ENCODE assay signal across 8 cellular contexts in genomic region chrX:106611323-106611681, GRCh38.
DNase-seq lines count a peak whose midpoint lies in the region; ATAC-seq, FAIRE-seq and TF ChIP-seq lines count a peak whose summit lies in the region.

No MANE protein-coding gene starts in this region.

- H3K4me3 Mint-ChIP-seq in T-helper 1 cell treated with Interleukin-12 subunit alpha and Interleukin-12 subunit beta and Interleukin-4 antibody, amounts not matched to agents 30 μg/mL and 1 μg/mL, for 36 hours = peak overlapping the region; percentile 90
- peak overlapping the region; percentile 88 to 94 (median 91) for H3K4me3 Mint-ChIP-seq in nephron

- H3K4me1 Mint-ChIP-seq in T-helper 1 cell treated with Interleukin-12 subunit alpha and Interleukin-12 subunit beta and Interleukin-4 antibody, amounts not matched to agents 30 μg/mL and 1 μg/mL, for 36 hours (ENCODE audit: low read depth) = peaks cover 17% of the 10 kb centered on the region
- H3K4me1 Mint-ChIP-seq in nephron = peaks cover 5% of the 10 kb centered on the region

- H3K27ac Mint-ChIP-seq in T-helper 1 cell treated with Interleukin-12 subunit alpha and Interleukin-12 subunit beta and Interleukin-4 antibody, amounts not matched to agents 30 μg/mL and 1 μg/mL, for 36 hours = peak overlapping the region; percentile 88
- peak overlapping the region in 1 of 3 experiments; percentile 49 for H3K27ac Mint-ChIP-seq in nephron

- DNase-seq in T-helper 1 cell (no peak), DMS153 (lab: John Stamatoyannopoulos, UW) (no peak)

- peak; percentile 74 for FAIRE-seq in colon (lab: Jason Lieb, UNC)

- no peaks in the 10 kb centered on the region for H3K9me3 Mint-ChIP-seq in T-helper 1 cell treated with Interleukin-12 subunit alpha and Interleukin-12 subunit beta and Interleukin-4 antibody, amounts not matched to agents 30 μg/mL and 1 μg/mL, for 36 hours
- H3K9me3 Mint-ChIP-seq in nephron = no peaks in the 10 kb centered on the region

- no peaks in the 10 kb centered on the region for H3K27me3 Mint-ChIP-seq in T-helper 1 cell treated with Interleukin-12 subunit alpha and Interleukin-12 subunit beta and Interleukin-4 antibody, amounts not matched to agents 30 μg/mL and 1 μg/mL, for 36 hours (ENCODE audit: low read depth)
- H3K27me3 Mint-ChIP-seq in nephron (ENCODE audit: low read depth) = peaks cover 29% of the 10 kb centered on the region

- peak; percentile 7 for ATAC-seq in HG03439 (IDR thresholded peaks at IDR 0.05; ENCODE audit: unreplicated experiment)
- ATAC-seq in HG02840 (IDR thresholded peaks at IDR 0.05; ENCODE audit: low FRiP score, unreplicated experiment) = no peak
- no peak for ATAC-seq in GM18873 (IDR thresholded peaks at IDR 0.05; ENCODE audit: low FRiP score, unreplicated experiment)

- TF ChIP-seq CTCF in nephron (IDR thresholded peaks at IDR 0.05; ENCODE audit: unreplicated experiment in 3 of 3) = no peak

- H3K36me3 Mint-ChIP-seq in T-helper 1 cell treated with Interleukin-12 subunit alpha and Interleukin-12 subunit beta and Interleukin-4 antibody, amounts not matched to agents 30 μg/mL and 1 μg/mL, for 36 hours (ENCODE audit: low read depth) = no peaks in the 10 kb centered on the region
- H3K36me3 Mint-ChIP-seq in nephron (ENCODE audit: low read depth) = no peaks in the 10 kb centered on the region
